Comparison of ENCODE assay signal across 7 cellular contexts in genomic region chr16:84603115-84603816, GRCh38. TPM values are rescaled to one million over a fixed set of nuclear protein-coding genes. Genes with fewer than 3 reads are reported as not detected.
DNase-seq lines count a peak whose midpoint lies in the region; ATAC-seq and TF ChIP-seq lines count a peak whose summit lies in the region.

No MANE protein-coding gene starts in this region.

- DNase-seq in HCEC 1CT (peak; percentile 95), SIG-M5 treated with dmso at 0.1 percent for 504 hours (lab: John Stamatoyannopoulos, UW; ENCODE audit: unreplicated experiment) (peak; percentile 83), breast epithelium (ENCODE audit: low spot score in 2 of 2) (no peak), right lobe of liver (peak in 1 of 3 donors; percentile 79)

- TF ChIP-seq CTCF in breast epithelium (IDR thresholded peaks at IDR 0.05): no peak
- TF ChIP-seq CTCF in right lobe of liver (IDR thresholded peaks at IDR 0.05): no peak

- H3K4me3 ChIP-seq in breast epithelium (peak overlapping the region in 1 of 3 donors; percentile 39), right lobe of liver (no peak overlapping the region)

- no peaks in the 10 kb centered on the region for H3K9me3 ChIP-seq in breast epithelium
- no peaks in the 10 kb centered on the region for H3K9me3 ChIP-seq in right lobe of liver

- H3K36me3 Mint-ChIP-seq in stimulated activated naive CD8-positive, alpha-beta T cell treated with anti-CD3 and anti-CD28 coated beads, Interleukin-15, Interleukin-2, amounts not matched to agents 100 ng/mL and 50 ng/mL, for 24 hours (ENCODE audit: low read depth): peaks cover 58% of the 10 kb centered on the region

- TF ChIP-seq POLR2A in breast epithelium (IDR thresholded peaks at IDR 0.05) (no peak), right lobe of liver (IDR thresholded peaks at IDR 0.05) (no peak)

- intact Hi-C loops in breast epithelium (cut with DNase I; ENCODE audit: low total_unique reads): no loop called here
- intact Hi-C loops in right lobe of liver (cut with DNase I): no loop called here

- H3K27ac Mint-ChIP-seq in stimulated activated naive CD8-positive, alpha-beta T cell treated with anti-CD3 and anti-CD28 coated beads, Interleukin-15, Interleukin-2, amounts not matched to agents 100 ng/mL and 50 ng/mL, for 24 hours: peak overlapping the region; percentile 99

- no peaks in the 10 kb centered on the region for H3K27me3 ChIP-seq in breast epithelium
- H3K27me3 ChIP-seq in right lobe of liver: no peaks in the 10 kb centered on the region

- no peaks in the 10 kb centered on the region for H3K36me3 ChIP-seq in breast epithelium
- H3K36me3 ChIP-seq in right lobe of liver: no peaks in the 10 kb centered on the region

- peak; percentile 24 to 56 (median 39) for ATAC-seq in right lobe of liver
- ATAC-seq in HG03342 (IDR thresholded peaks at IDR 0.05; ENCODE audit: unreplicated experiment): no peak
- ATAC-seq in GM21390 (IDR thresholded peaks at IDR 0.05; ENCODE audit: unreplicated experiment): no peak

- 67% methylated on average over 10 of the region's 24 CpGs for WGBS in right lobe of liver (ENCODE audit: insufficient coverage, low coverage, low lambda C conversion rate, missing lambda C conversion rate)

- peaks cover 91% of the 10 kb centered on the region for H3K4me1 Mint-ChIP-seq in stimulated activated naive CD8-positive, alpha-beta T cell treated with anti-CD3 and anti-CD28 coated beads, Interleukin-15, Interleukin-2, amounts not matched to agents 100 ng/mL and 50 ng/mL, for 24 hours (ENCODE audit: low read depth)

- H3K4me1 ChIP-seq in breast epithelium (peaks cover 0 to 7% of the 10 kb centered on the region in 2 donors), right lobe of liver (peaks cover 0 to 14% (median 0%) of the 10 kb centered on the region in 4 donors)

- H3K27ac ChIP-seq in breast epithelium: peak overlapping the region; percentile 48 to 89
- H3K27ac ChIP-seq in right lobe of liver: peak overlapping the region in 2 of 3 donors; percentile 24 to 51

- no peaks in the 10 kb centered on the region for H3K27me3 Mint-ChIP-seq in stimulated activated naive CD8-positive, alpha-beta T cell treated with anti-CD3 and anti-CD28 coated beads, Interleukin-15, Interleukin-2, amounts not matched to agents 100 ng/mL and 50 ng/mL, for 24 hours

- H3K4me3 Mint-ChIP-seq in stimulated activated naive CD8-positive, alpha-beta T cell treated with anti-CD3 and anti-CD28 coated beads, Interleukin-15, Interleukin-2, amounts not matched to agents 100 ng/mL and 50 ng/mL, for 24 hours: peak overlapping the region; percentile 66

- H3K9me3 Mint-ChIP-seq in stimulated activated naive CD8-positive, alpha-beta T cell treated with anti-CD3 and anti-CD28 coated beads, Interleukin-15, Interleukin-2, amounts not matched to agents 100 ng/mL and 50 ng/mL, for 24 hours: no peaks in the 10 kb centered on the region

RNA-seq across cellular contexts. Expression of gene COTL1, which starts 14.6 kb away (rescaled TPM):
- total RNA-seq in breast epithelium: 10 to 100 TPM; 22.0 to 49.2 (median 44.6) TPM
- total RNA-seq in right lobe of liver: 10 to 100 TPM; 12.4 to 51.0 (median 18.6) TPM

RNA-seq across cellular contexts. Expression of gene KLHL36, which starts 45.0 kb away (rescaled TPM):
- total RNA-seq in breast epithelium (10 to 100 TPM; 51.5 to 61.4 (median 59.4) TPM), right lobe of liver (10 to 100 TPM; 20.1 to 31.3 (median 21.9) TPM)

Comparison
In these comparisons a context has a peak if more than half of its experiments do, and no peak if none do; other contexts are left out.
1. DNase-seq: peak in HCEC 1CT (single experiment) and SIG-M5 treated with dmso at 0.1 percent for 504 hours (single experiment); none in breast epithelium (0 of 2).
2. ATAC-seq: peak in right lobe of liver (4 of 4); none in HG03342 (single experiment) and GM21390 (single experiment).